Comparison of ENCODE assay signal across 15 cellular contexts in genomic region chr1:245501635-245502034, GRCh38.
"Had no signal": no experiment of that assay in that cellular context is flagged by ENCODE, and none has a peak within 500 bp of the region (broad histone marks: within the 10 kb centered on the region; RNA-seq: fewer than 3 reads in every experiment).

No MANE protein-coding gene starts in this region.

- DNase-seq: activated CD4-positive, alpha-beta T cell treated with anti-CD3 and anti-CD28 coated beads, Interleukin-2, amount 10 ng/mL, durations not matched to agents 24 days and 14 days; activated CD8-positive, alpha-beta T cell treated with anti-CD3 and anti-CD28 coated beads for 36 hours; activated naive CD4-positive, alpha-beta T cell; activated naive CD8-positive, alpha-beta T cell treated with anti-CD3 and anti-CD28 coated beads for 36 hours; activated T-cell treated with anti-CD3 and anti-CD28 coated beads, Interleukin-2, amount 50 U/mL, for 1 hour; amniotic stem cell; dermis blood vessel endothelial cell; effector memory CD4-positive, alpha-beta T cell; mesenchymal stem cell; sigmoid colon; spleen; stimulated activated CD4-positive, alpha-beta T cell treated with anti-CD3 and anti-CD28 coated beads, Interleukin-4, amount 100 ng/mL, for 4 hours had no signal

- ATAC-seq: activated CD8-positive, alpha-beta T cell treated with anti-CD3 and anti-CD28 coated beads for 36 hours; activated T-helper 17 cell treated with anti-CD3 and anti-CD28 coated beads, Interleukin-2, amount 50 U/mL, for 72 hours; natural killer cell treated with Interleukin-12 subunit alpha and Interleukin-12 subunit beta and Interleukin-15 and Interleukin-18, amount 100 ng/mL, for 72 hours; stimulated activated memory B cell treated with anti-CD40 and anti-IgM and Interleukin-4, amounts not matched to agents 10 μg/mL and 1 μg/mL and 100 μg/mL, for 72 hours had no signal
